In genomic region chr4:99811850-99812249, GRCh38 we compare ENCODE assay signal across 8 cellular contexts. TPM values are rescaled to one million over a fixed set of nuclear protein-coding genes. Genes with fewer than 3 reads are reported as not detected.
A peak's percentile ranks its signal among the peaks of the same experiment; 100 is the strongest.
DNase-seq lines count a peak whose midpoint lies in the region; ATAC-seq and TF ChIP-seq lines count a peak whose summit lies in the region.

No MANE protein-coding gene starts in this region.

- DNase-seq in CD8-positive, alpha-beta T cell, result peak in 4 of 7 experiments; percentile 11 to 55 (median 31)
- peak; percentile 12 for DNase-seq in HT1080 (ENCODE audit: low read depth)
- peak in 4 of 5 donors; percentile 12 to 70 (median 40) for DNase-seq in T-helper 1 cell
- DNase-seq in effector CD8-positive, alpha-beta T cell (lab: John Stamatoyannopoulos, UW), result peak; percentile 6
- DNase-seq in pons (ENCODE audit: low spot score), result peak; percentile 19
- DNase-seq in gastrocnemius medialis, result no peak
- no peak for DNase-seq in HK-2 (ENCODE audit: unreplicated experiment)
- DNase-seq in NCI-H1092 (lab: John Stamatoyannopoulos, UW), result no peak

- peak; percentile 61 for TF ChIP-seq CTCF in CD8-positive, alpha-beta T cell (IDR thresholded peaks at IDR 0.05)
- TF ChIP-seq CTCF in gastrocnemius medialis (IDR thresholded peaks at IDR 0.05 in 4 of 5, conservative IDR thresholded peaks at IDR 0.05 in 1 of 5), result peak in 2 of 5 experiments; percentile 17 to 19

- peaks cover 14% of the 10 kb centered on the region for H3K4me1 ChIP-seq in CD8-positive, alpha-beta T cell (ENCODE audit: insufficient read depth, low read length)
- peaks cover 7 to 10% of the 10 kb centered on the region in 2 donors for H3K4me1 ChIP-seq in gastrocnemius medialis

- H3K4me3 Mint-ChIP-seq in CD8-positive, alpha-beta T cell, result no peak overlapping the region

- POLR2A ChIA-PET in CD8-positive, alpha-beta T cell (lab: Charles Lee), result interaction anchor here (0.8 to 1.4 kb wide), 4 partner anchors 9 to 137 kb away, joined by 3 to 9 read pairs (median 3); partner anchors contain the start of gene DNAJB14

- no peaks in the 10 kb centered on the region for H3K36me3 ChIP-seq in CD8-positive, alpha-beta T cell (ENCODE audit: insufficient read depth, low read length)
- no peaks in the 10 kb centered on the region for H3K36me3 ChIP-seq in gastrocnemius medialis

- no peaks in the 10 kb centered on the region for H3K9me3 ChIP-seq in CD8-positive, alpha-beta T cell (ENCODE audit: low read length)
- no peaks in the 10 kb centered on the region for H3K9me3 ChIP-seq in gastrocnemius medialis

- no peak overlapping the region for H3K27ac Mint-ChIP-seq in CD8-positive, alpha-beta T cell

- no peak overlapping the region for H3K4me3 ChIP-seq in CD8-positive, alpha-beta T cell (ENCODE audit: low read depth, low read length)
- H3K4me3 ChIP-seq in gastrocnemius medialis, result no peak overlapping the region

- intact Hi-C loops in CD8-positive, alpha-beta T cell (cut with DNase I, micrococcal nuclease), result loop anchor here (2.0 to 10.0 kb wide), 6 partner anchors 35 to 887 kb away; partner anchors contain the start of gene EIF4E (in 1 of the 2)
- intact Hi-C loops in gastrocnemius medialis (cut with DNase I; ENCODE audit: low total_unique reads), result no loop called here

- no peak for TF ChIP-seq POLR2A in gastrocnemius medialis (IDR thresholded peaks at IDR 0.05)

- peaks cover 20% of the 10 kb centered on the region for H3K4me1 Mint-ChIP-seq in CD8-positive, alpha-beta T cell (ENCODE audit: low read depth)

- no peaks in the 10 kb centered on the region for H3K27me3 ChIP-seq in CD8-positive, alpha-beta T cell (ENCODE audit: insufficient read depth, low read length)
- no peaks in the 10 kb centered on the region for H3K27me3 ChIP-seq in gastrocnemius medialis

- H3K36me3 Mint-ChIP-seq in CD8-positive, alpha-beta T cell, result no peaks in the 10 kb centered on the region

- H3K27me3 Mint-ChIP-seq in CD8-positive, alpha-beta T cell (ENCODE audit: low read depth), result peaks cover 11% of the 10 kb centered on the region

- CTCF ChIA-PET in CD8-positive, alpha-beta T cell (lab: Charles Lee), result interaction anchor here (0.6 to 5.1 kb wide), 12 partner anchors 9 to 1603 kb away, joined by 3 to 50 read pairs (median 4); partner anchors contain the start of genes DNAJB14, H2AZ1, LAMTOR3 and TRMT10A

- no peak overlapping the region for H3K27ac ChIP-seq in CD8-positive, alpha-beta T cell (ENCODE audit: low read depth, low read length)
- H3K27ac ChIP-seq in gastrocnemius medialis, result no peak overlapping the region

- H3K9me3 Mint-ChIP-seq in CD8-positive, alpha-beta T cell, result no peaks in the 10 kb centered on the region

- ATAC-seq in CD8-positive, alpha-beta T cell, result no peak
- ATAC-seq in gastrocnemius medialis, result no peak

- in situ Hi-C loops in gastrocnemius medialis (cut with MboI; ENCODE audit: low sequenced_read_pairs in 4 of 4), result loop anchor here in 1 of 4 donors (5.0 kb wide), 1 partner anchor 255 kb away; no protein-coding TSS in a partner anchor

RNA-seq across cellular contexts. Expression of gene DAPP1, which starts 4.8 kb away (rescaled TPM):
- total RNA-seq in CD8-positive, alpha-beta T cell, result 1 to 10 TPM; 3.2 to 3.6 TPM
- total RNA-seq in HT1080 (2014; rRNA removed; shearing (Covaris generic)), result 0.20 TPM in 1 of 2 replicates, not detected in the other
- not detected in 2 replicates for polyA plus RNA-seq in HT1080 (2015; cell fraction: cytosol; rRNA removed)
- not detected in 2 replicates for polyA plus RNA-seq in HT1080 (2015; cell fraction: nucleus; rRNA removed)
- 1 to 10 TPM in 1 of 4 donors, under 1 TPM in 3; 0.15 to 1.3 (median 0.72) TPM for total RNA-seq in gastrocnemius medialis

Comparison
In these comparisons a context has a peak if more than half of its experiments do, and no peak if none do; other contexts are left out.
1. DNase-seq: peak in CD8-positive, alpha-beta T cell (4 of 7), HT1080 (single experiment), T-helper 1 cell (4 of 5), effector CD8-positive, alpha-beta T cell (single experiment) and pons (single experiment); none in gastrocnemius medialis (0 of 2), HK-2 (single experiment) and NCI-H1092 (single experiment).